In genomic region chr19:32392142-32392541, GRCh38 we compare ENCODE assay signal across 18 cellular contexts. TPM values are rescaled to one million over a fixed set of nuclear protein-coding genes. Genes with fewer than 3 reads are reported as not detected.
DNase-seq lines count a peak whose midpoint lies in the region; ATAC-seq, FAIRE-seq and TF ChIP-seq lines count a peak whose summit lies in the region.
"Had no signal": no experiment of that assay in that cellular context is flagged by ENCODE, and none has a peak within 500 bp of the region (broad histone marks: within the 10 kb centered on the region; RNA-seq: fewer than 3 reads in every experiment).

No MANE protein-coding gene starts in this region.

- DNase-seq in HepG2 (ENCODE audit: low spot score), result no peak
- no peak for DNase-seq in right lobe of liver
- DNase-seq in NCI-H69 (lab: John Stamatoyannopoulos, UW), result peak; percentile 8
- DNase-seq in central memory CD8-positive, alpha-beta T cell (ENCODE audit: low spot score in 2 of 2), result no peak
- DNase-seq in occipital lobe (lab: John Stamatoyannopoulos, UW), result no peak
- DNase-seq: C1 segment of cervical spinal cord; CD4-positive, alpha-beta memory T cell; COR-L47; DMS153; DND-41; GOT3; H7; HCEC 1CT had no signal

- BruUV-seq in HepG2 (replicated peaks; lab: Mats Ljungman, UMichigan), result no TSS peak

- H3K27ac ChIP-seq in HepG2 (ENCODE audit: extremely low read length, insufficient read depth, low read length), result no peak overlapping the region
- no peak overlapping the region for H3K27ac ChIP-seq in right lobe of liver

- H3K4me3 Mint-ChIP-seq in central memory CD8-positive, alpha-beta T cell, result no peak overlapping the region
- H3K4me3 Mint-ChIP-seq: CD4-positive, alpha-beta memory T cell had no signal

- peak overlapping the region; percentile 70 for H3K27ac Mint-ChIP-seq in central memory CD8-positive, alpha-beta T cell (ENCODE audit: low read depth)

- TF ChIP-seq POLR2A in HepG2 (IDR thresholded peaks at IDR 0.05; ENCODE audit: insufficient read depth in 1 of 2, low read depth in 2 of 2, low read length in 2 of 2), result no peak
- no peak for TF ChIP-seq POLR2A in right lobe of liver (IDR thresholded peaks at IDR 0.05)

- H3K27me3 ChIP-seq in HepG2 (ENCODE audit: control insufficient read depth in 1 of 2, insufficient read depth in 2 of 2, low read length in 2 of 2) (no peaks in the 10 kb centered on the region), right lobe of liver (no peaks in the 10 kb centered on the region)

- no peaks in the 10 kb centered on the region for H3K79me2 ChIP-seq in HepG2 (ENCODE audit: insufficient read depth, low read length)

- H3K9me3 Mint-ChIP-seq in central memory CD8-positive, alpha-beta T cell, result no peaks in the 10 kb centered on the region
- H3K9me3 Mint-ChIP-seq: CD4-positive, alpha-beta memory T cell had no signal

- no peaks in the 10 kb centered on the region for H3K27me3 Mint-ChIP-seq in central memory CD8-positive, alpha-beta T cell
- H3K27me3 Mint-ChIP-seq: CD4-positive, alpha-beta memory T cell had no signal

- H3K9ac ChIP-seq in HepG2 (ENCODE audit: insufficient read depth, low read depth, low read length), result no peak overlapping the region

- intact Hi-C loops in HepG2 (cut with micrococcal nuclease; ENCODE audit: unreplicated experiment) (no loop called here), right lobe of liver (cut with DNase I) (no loop called here)

- H3K4me2 ChIP-seq in HepG2 (ENCODE audit: low read depth, low read length), result no peak overlapping the region

- no peak overlapping the region for H3K4me3 ChIP-seq in HepG2 (replicated peaks in 1 of 3; ENCODE audit: insufficient read depth in 1 of 3, low read depth in 2 of 3, low read length in 3 of 3)
- H3K4me3 ChIP-seq in right lobe of liver, result no peak overlapping the region

- peaks cover 3% of the 10 kb centered on the region for H3K36me3 Mint-ChIP-seq in central memory CD8-positive, alpha-beta T cell (ENCODE audit: insufficient read depth)

- H3K4me1 Mint-ChIP-seq in central memory CD8-positive, alpha-beta T cell, result peaks cover 6% of the 10 kb centered on the region

- TF ChIP-seq RAD21 in HepG2 (CRISPR knock-in tag; IDR thresholded peaks at IDR 0.05), result no peak

- POLR2A ChIA-PET in HepG2 (lab: Yijun Ruan, JAX), result no interaction called here

- H3K4me1 ChIP-seq in HepG2 (ENCODE audit: insufficient read depth, low read length), result peaks cover 19% of the 10 kb centered on the region
- H3K4me1 ChIP-seq in right lobe of liver, result no peaks in the 10 kb centered on the region

- TF ChIP-seq CTCF in HepG2 (CRISPR knock-in tag; IDR thresholded peaks at IDR 0.05) (no peak), right lobe of liver (IDR thresholded peaks at IDR 0.05) (no peak)

- H3K9me3 ChIP-seq in HepG2 (ENCODE audit: low read length), result no peaks in the 10 kb centered on the region
- no peaks in the 10 kb centered on the region for H3K9me3 ChIP-seq in right lobe of liver

- CTCF ChIA-PET in HepG2 (lab: Yijun Ruan, JAX; ENCODE audit: low intra/inter-chr PET ratio, low total read pairs), result no interaction called here

- H3K36me3 ChIP-seq in HepG2 (replicated peaks in 1 of 2; ENCODE audit: control insufficient read depth in 1 of 2, insufficient read depth in 2 of 2, low read length in 2 of 2), result no peaks in the 10 kb centered on the region
- no peaks in the 10 kb centered on the region for H3K36me3 ChIP-seq in right lobe of liver

- no peak overlapping the region for H2AFZ ChIP-seq in HepG2 (ENCODE audit: low read length)

- FAIRE-seq in HepG2 (lab: Jason Lieb, UNC), result no peak
- FAIRE-seq: G401.6, GM12892, GM19239 had no signal

- no peaks in the 10 kb centered on the region for H4K20me1 ChIP-seq in HepG2 (ENCODE audit: insufficient read depth, low read length)

- in situ Hi-C loops in HepG2 (cut with HindIII; ENCODE audit: extremely low pct_ligation_motif_present, low pct_unique_long_range_greater_than_20kb), result no loop called here

- no peak for TF ChIP-seq EP300 in HepG2 (IDR thresholded peaks at IDR 0.05; ENCODE audit: low read depth in 2 of 2, low read length in 2 of 2)
- no peak for TF ChIP-seq EP300 in HepG2 (CRISPR knock-in tag; IDR thresholded peaks at IDR 0.05; ENCODE audit: borderline replicate concordance)

- WGBS in HepG2 (ENCODE audit: low lambda C conversion rate), result 96% methylated on average over 2 of the region's 2 CpGs
- WGBS in right lobe of liver (ENCODE audit: insufficient coverage, low coverage, low lambda C conversion rate, missing lambda C conversion rate), result 44% methylated on average over 2 of the region's 2 CpGs

- no peak for ATAC-seq in HepG2
- no peak for ATAC-seq in right lobe of liver
- ATAC-seq in central memory CD8-positive, alpha-beta T cell (replicated peaks; ENCODE audit: extremely low read depth, poor library complexity, severe bottlenecking), result no peak
- no peak for ATAC-seq in GM19035 (IDR thresholded peaks at IDR 0.05; ENCODE audit: unreplicated experiment)
- ATAC-seq in GM21526 (IDR thresholded peaks at IDR 0.05; ENCODE audit: low FRiP score, unreplicated experiment), result no peak

TF ChIP-seq in HepG2, 621 proteins besides CTCF, POLR2A, EP300 and RAD21:
- TF ChIP-seq PCBP2 (optimal IDR thresholded peaks at IDR 0.05; ENCODE audit: low read depth, low read length, poor library complexity, severe bottlenecking), result peak; percentile 60
- peak; percentile 15 for TF ChIP-seq HNRNPK (IDR thresholded peaks at IDR 0.05; ENCODE audit: low read depth, low read length, poor library complexity, severe bottlenecking)
- TF ChIP-seq NONO (IDR thresholded peaks at IDR 0.05), result no peak
- no peak for TF ChIP-seq NONO (CRISPR knock-in tag; conservative IDR thresholded peaks at IDR 0.05)

RNA-seq across cellular contexts. Expression of gene DPY19L3, which starts 13.4 kb away (rescaled TPM):
- total RNA-seq in HepG2 (2016; rRNA removed; fragmentation: Illumina TruSeq; extraction: Trizol), result 9.8 and 25.2 TPM in 2 replicates
- 1.6 and 2.4 TPM in 2 replicates for total RNA-seq in HepG2 (2016; cell fraction: cytosol; rRNA removed; fragmentation: Illumina TruSeq; extraction: Trizol; ENCODE audit: low read depth)
- 11.2 and 21.8 TPM in 2 replicates for total RNA-seq in HepG2 (2016; cell fraction: insoluble cytoplasmic fraction; rRNA removed; fragmentation: Illumina TruSeq; extraction: Trizol)
- total RNA-seq in HepG2 (2016; cell fraction: membrane; rRNA removed; fragmentation: Illumina TruSeq; extraction: Trizol), result 5.2 and 5.7 TPM in 2 replicates
- 53.6 and 61.6 TPM in 2 replicates for total RNA-seq in HepG2 (2016; cell fraction: nucleus; rRNA removed; fragmentation: Illumina TruSeq; extraction: Trizol)
- polyA plus RNA-seq in HepG2 (2011; rRNA removed), result 21.6 and 22.9 TPM in 2 replicates
- 14.4 and 15.5 TPM in 2 replicates for polyA plus RNA-seq in HepG2 (2011; cell fraction: cytosol; rRNA removed)
- 117 and 122 TPM in 2 replicates for polyA plus RNA-seq in HepG2 (2011; cell fraction: nucleus; rRNA removed)
- polyA plus RNA-seq in HepG2 (2012), result 15.6 and 16.7 TPM in 2 replicates
- 0.78 and 0.86 TPM in 2 replicates for polyA plus RNA-seq in HepG2 (2016; cell fraction: cytosol; fragmentation: Illumina TruSeq; extraction: Trizol; ENCODE audit: low read depth)
- 7.6 and 8.8 TPM in 2 replicates for polyA plus RNA-seq in HepG2 (2016; cell fraction: insoluble cytoplasmic fraction; fragmentation: Illumina TruSeq; extraction: Trizol; ENCODE audit: low read depth)
- polyA plus RNA-seq in HepG2 (2016; cell fraction: membrane; fragmentation: Illumina TruSeq; extraction: Trizol; ENCODE audit: low read depth), result 3.2 and 3.3 TPM in 2 replicates
- 60.1 and 76.3 TPM in 2 replicates for polyA plus RNA-seq in HepG2 (2016; cell fraction: nucleus; fragmentation: Illumina TruSeq; extraction: Trizol; ENCODE audit: insufficient read depth, low read depth)
- 25.0 and 30.6 TPM in 2 replicates for polyA minus RNA-seq in HepG2 (2011; rRNA and poly(A)+ RNA removed; ENCODE audit: low replicate concordance)
- polyA minus RNA-seq in HepG2 (2011; cell fraction: cytosol; rRNA and poly(A)+ RNA removed), result 22.8 and 24.8 TPM in 2 replicates
- 128 and 146 TPM in 2 replicates for polyA minus RNA-seq in HepG2 (2011; cell fraction: nucleus; rRNA and poly(A)+ RNA removed)
- total RNA-seq in right lobe of liver, result 10 to 100 TPM in 4 of 6 experiments, 1 to 10 TPM in 2; 8.0 to 13.5 (median 12.4) TPM
- 40.4 TPM for total RNA-seq in occipital lobe

RNA-seq across cellular contexts. Expression of gene ZNF507, which starts 46.7 kb away (rescaled TPM):
- total RNA-seq in HepG2 (2016; rRNA removed; fragmentation: Illumina TruSeq; extraction: Trizol), result 7.3 and 16.4 TPM in 2 replicates
- total RNA-seq in HepG2 (2016; cell fraction: cytosol; rRNA removed; fragmentation: Illumina TruSeq; extraction: Trizol; ENCODE audit: low read depth), result 1.8 TPM in 2 replicates
- 6.3 and 13.8 TPM in 2 replicates for total RNA-seq in HepG2 (2016; cell fraction: insoluble cytoplasmic fraction; rRNA removed; fragmentation: Illumina TruSeq; extraction: Trizol)
- total RNA-seq in HepG2 (2016; cell fraction: membrane; rRNA removed; fragmentation: Illumina TruSeq; extraction: Trizol), result 5.9 and 7.7 TPM in 2 replicates
- total RNA-seq in HepG2 (2016; cell fraction: nucleus; rRNA removed; fragmentation: Illumina TruSeq; extraction: Trizol), result 17.9 and 18.0 TPM in 2 replicates
- polyA plus RNA-seq in HepG2 (2011; rRNA removed), result 9.3 and 10.9 TPM in 2 replicates
- polyA plus RNA-seq in HepG2 (2011; cell fraction: cytosol; rRNA removed), result 4.4 and 7.4 TPM in 2 replicates
- polyA plus RNA-seq in HepG2 (2011; cell fraction: nucleus; rRNA removed), result 9.6 and 11.6 TPM in 2 replicates
- 8.5 and 10.8 TPM in 2 replicates for polyA plus RNA-seq in HepG2 (2012)
- polyA plus RNA-seq in HepG2 (2016; cell fraction: cytosol; fragmentation: Illumina TruSeq; extraction: Trizol; ENCODE audit: low read depth), result 0.23 and 0.26 TPM in 2 replicates
- polyA plus RNA-seq in HepG2 (2016; cell fraction: insoluble cytoplasmic fraction; fragmentation: Illumina TruSeq; extraction: Trizol; ENCODE audit: low read depth), result 12.0 TPM in 2 replicates
- polyA plus RNA-seq in HepG2 (2016; cell fraction: membrane; fragmentation: Illumina TruSeq; extraction: Trizol; ENCODE audit: low read depth), result 1.4 and 1.5 TPM in 2 replicates
- 20.3 and 21.4 TPM in 2 replicates for polyA plus RNA-seq in HepG2 (2016; cell fraction: nucleus; fragmentation: Illumina TruSeq; extraction: Trizol; ENCODE audit: insufficient read depth, low read depth)
- polyA minus RNA-seq in HepG2 (2011; rRNA and poly(A)+ RNA removed; ENCODE audit: low replicate concordance), result 8.0 and 18.6 TPM in 2 replicates
- 8.3 and 12.6 TPM in 2 replicates for polyA minus RNA-seq in HepG2 (2011; cell fraction: cytosol; rRNA and poly(A)+ RNA removed)
- 38.0 and 39.0 TPM in 2 replicates for polyA minus RNA-seq in HepG2 (2011; cell fraction: nucleus; rRNA and poly(A)+ RNA removed)
- 10 to 100 TPM in 2 of 6 experiments, 1 to 10 TPM in 4; 7.1 to 10.9 (median 9.1) TPM for total RNA-seq in right lobe of liver
- total RNA-seq in occipital lobe, result 33.7 TPM
